In genomic region chr20:50774515-50774914, GRCh38 we compare ENCODE assay signal across 19 cellular contexts. TPM values are rescaled to one million over a fixed set of nuclear protein-coding genes. Genes with fewer than 3 reads are reported as not detected.
DNase-seq lines count a peak whose midpoint lies in the region; ATAC-seq, FAIRE-seq and TF ChIP-seq lines count a peak whose summit lies in the region.
"Had no signal": no experiment of that assay in that cellular context is flagged by ENCODE, and none has a peak within 500 bp of the region (broad histone marks: within the 10 kb centered on the region; RNA-seq: fewer than 3 reads in every experiment).

No MANE protein-coding gene starts in this region.

- H3K4me2 ChIP-seq in H9 (ENCODE audit: insufficient read depth, insufficient read length, low read length) (no peak overlapping the region), K562 (ENCODE audit: insufficient read depth, low read length) (no peak overlapping the region)

- H2AFZ ChIP-seq in H9 (ENCODE audit: low read length) (no peak overlapping the region), K562 (ENCODE audit: low read depth, low read length) (0 out of 2 replicates have a peak overlapping the region, but pooled peaks have one; percentile 31)

- CTCF ChIA-PET in K562 (lab: Yijun Ruan, JAX; ENCODE audit: low intra/inter-chr PET ratio): interaction anchor here (0.7 kb wide), 1 partner anchor 11 kb away, joined by 3 read pairs; no protein-coding TSS in a partner anchor

- H3K14ac ChIP-seq in H9 (ENCODE audit: insufficient read depth, low read length): no peak overlapping the region

- H3K27me3 ChIP-seq in H9 (ENCODE audit: insufficient read depth, low read length) (no peaks in the 10 kb centered on the region), K562 (ENCODE audit: control insufficient read depth in 2 of 2, insufficient read depth in 2 of 2, low read length in 2 of 2) (no peaks in the 10 kb centered on the region), sigmoid colon (no peaks in the 10 kb centered on the region)

- no peaks in the 10 kb centered on the region for H3K4me1 ChIP-seq in H9 (ENCODE audit: insufficient read depth, low read length)
- peaks cover 4 to 11% of the 10 kb centered on the region in 2 experiments; a peak in 2 of 5 replicates for H3K4me1 ChIP-seq in K562 (replicated peaks in 1 of 2; ENCODE audit: control insufficient read depth in 2 of 2, insufficient read depth in 2 of 2, low read length in 2 of 2)
- no peaks in the 10 kb centered on the region for H3K4me1 ChIP-seq in sigmoid colon

- H3K36me3 ChIP-seq in K562 (ENCODE audit: control insufficient read depth, insufficient read depth, low read length): no peaks in the 10 kb centered on the region
- no peaks in the 10 kb centered on the region for H3K36me3 ChIP-seq in sigmoid colon

- H4K20me1 ChIP-seq in H9 (ENCODE audit: control insufficient read depth, insufficient read depth, insufficient read length) (no peaks in the 10 kb centered on the region), K562 (replicated peaks; ENCODE audit: control insufficient read depth, insufficient read depth, low read length) (no peaks in the 10 kb centered on the region)

- FAIRE-seq in K562 (lab: Jason Lieb, UNC): peak; percentile 52
- FAIRE-seq: GM12878, GM18507, H1 had no signal

- no peak overlapping the region for H3K56ac ChIP-seq in H9 (ENCODE audit: insufficient read length, low read depth, low read length)

- H3K36me3 Mint-ChIP-seq in H9 (ENCODE audit: insufficient read depth in 1 of 3, low read depth in 3 of 3) (no peaks in the 10 kb centered on the region), HFFc6 (ENCODE audit: low read depth) (no peaks in the 10 kb centered on the region)

- intact Hi-C loops in K562 (cut with micrococcal nuclease): no loop called here
- intact Hi-C loops in sigmoid colon (cut with DNase I): no loop called here

- H3K4me1 Mint-ChIP-seq in H9 (peaks cover 5 to 10% of the 10 kb centered on the region in 2 experiments), HFFc6 (ENCODE audit: low read depth) (no peaks in the 10 kb centered on the region)
- H3K4me1 Mint-ChIP-seq: B cell, IgD-negative memory B cell had no signal

- no peak overlapping the region for H3K4me3 Mint-ChIP-seq in H9
- no peak overlapping the region for H3K4me3 Mint-ChIP-seq in HFFc6
- H3K4me3 Mint-ChIP-seq: B cell; CD4-positive, alpha-beta T cell; IgD-negative memory B cell had no signal

- H3K9me3 Mint-ChIP-seq in H9 (no peaks in the 10 kb centered on the region), HFFc6 (no peaks in the 10 kb centered on the region)
- H3K9me3 Mint-ChIP-seq: CD4-positive, alpha-beta T cell; IgD-negative memory B cell had no signal

- H2BK120ac ChIP-seq in H9 (ENCODE audit: low read depth, low read length, poor library complexity, severe bottlenecking): no peak overlapping the region

- H3K9ac ChIP-seq in H9 (ENCODE audit: extremely low read depth, insufficient read length, low read length): no peak overlapping the region
- no peak overlapping the region for H3K9ac ChIP-seq in K562 (ENCODE audit: insufficient read depth in 1 of 2, low read depth in 2 of 2, low read length in 2 of 2)

- H3K9me1 ChIP-seq in K562 (ENCODE audit: control insufficient read depth, insufficient read depth, low read length): no peaks in the 10 kb centered on the region

- no peak for ATAC-seq in K562
- no peak for ATAC-seq in GM19035 (IDR thresholded peaks at IDR 0.05; ENCODE audit: unreplicated experiment)
- ATAC-seq: GM12878 had no signal

- H4K8ac ChIP-seq in H9 (replicated peaks; ENCODE audit: insufficient read length, low read depth, low read length): no peak overlapping the region

- H3K9me3 ChIP-seq in H9 (ENCODE audit: control insufficient read depth, low read depth, low read length) (no peaks in the 10 kb centered on the region), K562 (replicated peaks; ENCODE audit: control insufficient read depth, insufficient read depth, low read depth, low read length) (no peaks in the 10 kb centered on the region), sigmoid colon (no peaks in the 10 kb centered on the region)

- WGBS in H9 (ENCODE audit: extremely low coverage, insufficient read length, low lambda C conversion rate): no CpG with 5 or more reads among the region's 3 CpGs
- 42% methylated on average over 3 of the region's 3 CpGs for WGBS in K562 (ENCODE audit: insufficient coverage, low coverage, missing lambda C conversion rate)
- 81 to 89% methylated on average over 3 of the region's 3 CpGs for WGBS in sigmoid colon, 2 donors

- BruUV-seq in K562 (replicated peaks; lab: Mats Ljungman, UMichigan): no TSS peak

- no peaks in the 10 kb centered on the region for H3K23me2 ChIP-seq in H9 (ENCODE audit: insufficient read length, low read depth, low read length, poor library complexity, severe bottlenecking)

- H3K27me3 Mint-ChIP-seq in H9 (ENCODE audit: low read depth): no peaks in the 10 kb centered on the region; the same call in 1 of the 2 replicates
- H3K27me3 Mint-ChIP-seq in HFFc6 (ENCODE audit: insufficient read depth): peaks cover 12% of the 10 kb centered on the region
- H3K27me3 Mint-ChIP-seq: IgD-negative memory B cell had no signal

- POLR2A ChIA-PET in K562 (lab: Yijun Ruan, JAX): interaction anchor here (1.1 kb wide), 2 partner anchors 14 to 17 kb away, joined by 3 read pairs; no protein-coding TSS in a partner anchor

- H3K23ac ChIP-seq in H9 (ENCODE audit: insufficient read length, low read depth, low read length): no peak overlapping the region

- H3K4me3 ChIP-seq in K562 (no peak overlapping the region), sigmoid colon (no peak overlapping the region)
- H3K4me3 ChIP-seq: GM12878 had no signal

- in situ Hi-C loops in K562 (cut with MboI): no loop called here

- H2BK5ac ChIP-seq in H9 (ENCODE audit: insufficient read length, low read length): no peak overlapping the region

- TF ChIP-seq RAD21 in K562 (CRISPR knock-in tag; conservative IDR thresholded peaks at IDR 0.05 in 1 of 2, IDR thresholded peaks at IDR 0.05 in 1 of 2): no peak

- no peak overlapping the region for H2AK5ac ChIP-seq in H9 (ENCODE audit: insufficient read length, low read length)

- H3K18ac ChIP-seq in H9 (ENCODE audit: insufficient read length, low read depth, low read length): no peak overlapping the region

- H3K4ac ChIP-seq in H9 (ENCODE audit: low read depth, low read length): no peak overlapping the region

- H3K27ac Mint-ChIP-seq in H9 (no peak overlapping the region), HFFc6 (no peak overlapping the region)
- H3K27ac Mint-ChIP-seq: B cell; CD4-positive, alpha-beta T cell; IgD-negative memory B cell had no signal

- TF ChIP-seq CTCF in H9 (conservative IDR thresholded peaks at IDR 0.05) (no peak), K562 (IDR thresholded peaks at IDR 0.05 in 2 of 3, conservative IDR thresholded peaks at IDR 0.05 in 1 of 3; ENCODE audit: insufficient read depth in 2 of 3, low read depth in 1 of 3, low read length in 3 of 3) (no peak), sigmoid colon (IDR thresholded peaks at IDR 0.05) (no peak), HFFc6 (IDR thresholded peaks at IDR 0.05) (no peak)

- no peak overlapping the region for H3T11ph ChIP-seq in H9 (ENCODE audit: low read length)

- no peaks in the 10 kb centered on the region for H3K79me1 ChIP-seq in H9 (ENCODE audit: insufficient read depth, low read depth, low read length, poor library complexity, severe bottlenecking)

- peak; percentile 4 for DNase-seq in H9
- no peak for DNase-seq in K562 (ENCODE audit: extremely low read depth in 1 of 4, low spot score in 3 of 4)
- peak; percentile 9 for DNase-seq in islet precursor cell
- peak; percentile 6 for DNase-seq in sigmoid colon
- no peak for DNase-seq in HFFc6
- DNase-seq in NCI-H748 (lab: John Stamatoyannopoulos, UW; ENCODE audit: unreplicated experiment): no peak
- no peak for DNase-seq in activated CD4-positive, alpha-beta T cell treated with anti-CD3 and anti-CD28 coated beads, Interleukin-2, amount 50 U/mL, for 4 hours
- DNase-seq: C1 segment of cervical spinal cord; Calu3; CD4-positive, alpha-beta T cell; DMS 273 treated with DMSO at 0.1 percent for 48 hours; DMS79; HCEC 1CT had no signal

- no peak for TF ChIP-seq EP300 in K562 (IDR thresholded peaks at IDR 0.05; ENCODE audit: low read length)
- TF ChIP-seq EP300 in sigmoid colon (IDR thresholded peaks at IDR 0.05): no peak

- no peak overlapping the region for H4K91ac ChIP-seq in H9 (ENCODE audit: insufficient read length, low read depth, low read length)

- no peak overlapping the region for H2BK12ac ChIP-seq in H9 (ENCODE audit: insufficient read length, low read depth, low read length)

- TF ChIP-seq POLR2A in K562 (conservative IDR thresholded peaks at IDR 0.05) (no peak), sigmoid colon (IDR thresholded peaks at IDR 0.05) (no peak)

- H3K27ac ChIP-seq in H9 (ENCODE audit: insufficient read length, low read depth, low read length) (no peak overlapping the region), K562 (ENCODE audit: extremely low read depth, low read depth, low read length) (no peak overlapping the region), sigmoid colon (no peak overlapping the region)

- no peaks in the 10 kb centered on the region for H3K79me2 ChIP-seq in H9 (ENCODE audit: insufficient read depth, low read length)
- no peaks in the 10 kb centered on the region for H3K79me2 ChIP-seq in K562 (ENCODE audit: control insufficient read depth, insufficient read depth, low read length)

- H2BK15ac ChIP-seq in H9 (ENCODE audit: low read depth, low read length): no peak overlapping the region

- H2BK20ac ChIP-seq in H9 (ENCODE audit: low read depth, low read length, poor library complexity, severe bottlenecking): no peak overlapping the region

- no peak overlapping the region for H4K5ac ChIP-seq in H9 (ENCODE audit: insufficient read length, low read depth, low read length)

RNA-seq across cellular contexts. Expression of gene BCAS4, which starts 20.3 kb away (rescaled TPM):
- total RNA-seq in H9 (2021): 16.9 and 21.4 TPM in 2 replicates
- 2.3 and 2.5 TPM in 2 replicates for total RNA-seq in K562 (2011; cell fraction: chromatin; rRNA removed; ENCODE audit: low replicate concordance)
- 0.26 and 1.0 TPM in 2 replicates for total RNA-seq in K562 (2011; cell fraction: nucleolus; rRNA removed)
- 1.8 and 2.7 TPM in 2 replicates for total RNA-seq in K562 (2011; cell fraction: nucleoplasm; rRNA removed)
- 2.3 and 2.9 TPM in 2 replicates for total RNA-seq in K562 (2014; rRNA removed)
- 0.47 and 0.64 TPM in 2 replicates for total RNA-seq in K562 (2014; rRNA removed; fragmentation: Illumina TruSeq; extraction: Trizol)
- total RNA-seq in K562 (2015; rRNA removed; fragmentation: Illumina TruSeq; extraction: Trizol): 0.34 and 0.36 TPM in 2 replicates
- 1.5 and 2.0 TPM in 2 replicates for total RNA-seq in K562 (2021)
- 0.65 and 1.1 TPM in 2 replicates for polyA plus RNA-seq in K562 (2011; rRNA removed)
- polyA plus RNA-seq in K562 (2011; cell fraction: cytosol; rRNA removed): 1.2 and 2.1 TPM in 2 replicates
- 0.27 and 0.70 TPM in 2 replicates for polyA plus RNA-seq in K562 (2011; cell fraction: nucleus; rRNA removed)
- polyA plus RNA-seq in K562 (2012): 0.87 and 1.4 TPM in 2 replicates
- polyA plus RNA-seq in K562 (2014; fragmentation: Illumina TruSeq; extraction: Trizol): 0.25 and 1.5 TPM in 2 replicates
- polyA plus RNA-seq in K562 (2014; fragmentation: Nextera tagmentation; extraction: Ambion mirVana): under 1 TPM; 0.15 to 0.20 TPM
- 0.40 and 2.1 TPM in 2 replicates for polyA plus RNA-seq in K562 (2014; rRNA removed)
- 0.06 and 0.63 TPM in 2 replicates for polyA minus RNA-seq in K562 (2011; rRNA and poly(A)+ RNA removed)
- polyA minus RNA-seq in K562 (2011; cell fraction: cytosol; rRNA and poly(A)+ RNA removed): not detected in 2 replicates
- 0.22 and 1.2 TPM in 2 replicates for polyA minus RNA-seq in K562 (2011; cell fraction: nucleus; rRNA and poly(A)+ RNA removed)
- 1 to 10 TPM; 2.1 to 5.3 (median 4.4) TPM for total RNA-seq in sigmoid colon
- polyA plus RNA-seq in sigmoid colon: 10 to 100 TPM in 1 of 3 donors, under 1 TPM in 2; 0.46 to 10.1 (median 0.60) TPM
- total RNA-seq in HFFc6 (2021; fragmentation: NEBNext Ultra II Directional; extraction: Animal tissue kit (Norgen Biotek cat#: 25700)): 10 to 100 TPM; 19.8 to 23.5 (median 21.7) TPM

RNA-seq across cellular contexts. Expression of gene PARD6B, which starts 43.1 kb away (rescaled TPM):
- 27.4 and 31.7 TPM in 2 replicates for total RNA-seq in H9 (2021)
- total RNA-seq in K562 (2011; cell fraction: chromatin; rRNA removed; ENCODE audit: low replicate concordance): 9.8 and 24.9 TPM in 2 replicates
- total RNA-seq in K562 (2011; cell fraction: nucleolus; rRNA removed): 5.3 and 6.2 TPM in 2 replicates
- total RNA-seq in K562 (2011; cell fraction: nucleoplasm; rRNA removed): 12.7 and 15.3 TPM in 2 replicates
- total RNA-seq in K562 (2014; rRNA removed): 5.5 and 5.9 TPM in 2 replicates
- total RNA-seq in K562 (2014; rRNA removed; fragmentation: Illumina TruSeq; extraction: Trizol): 10.4 and 12.7 TPM in 2 replicates
- total RNA-seq in K562 (2015; rRNA removed; fragmentation: Illumina TruSeq; extraction: Trizol): 9.0 and 9.8 TPM in 2 replicates
- total RNA-seq in K562 (2021): 12.0 and 12.3 TPM in 2 replicates
- 4.5 and 5.3 TPM in 2 replicates for polyA plus RNA-seq in K562 (2011; rRNA removed)
- polyA plus RNA-seq in K562 (2011; cell fraction: cytosol; rRNA removed): 1.5 and 2.7 TPM in 2 replicates
- 1.9 and 2.6 TPM in 2 replicates for polyA plus RNA-seq in K562 (2011; cell fraction: nucleus; rRNA removed)
- 0.96 and 1.2 TPM in 2 replicates for polyA plus RNA-seq in K562 (2012)
- 1.7 and 2.5 TPM in 2 replicates for polyA plus RNA-seq in K562 (2014; fragmentation: Illumina TruSeq; extraction: Trizol)
- polyA plus RNA-seq in K562 (2014; fragmentation: Nextera tagmentation; extraction: Ambion mirVana): 1 to 10 TPM; 2.7 to 7.4 TPM
- polyA plus RNA-seq in K562 (2014; rRNA removed): 2.5 and 2.6 TPM in 2 replicates
- polyA minus RNA-seq in K562 (2011; rRNA and poly(A)+ RNA removed): 10.1 and 10.3 TPM in 2 replicates
- 5.6 and 5.7 TPM in 2 replicates for polyA minus RNA-seq in K562 (2011; cell fraction: cytosol; rRNA and poly(A)+ RNA removed)
- 2.2 and 3.1 TPM in 2 replicates for polyA minus RNA-seq in K562 (2011; cell fraction: nucleus; rRNA and poly(A)+ RNA removed)
- 1 to 10 TPM in 2 of 4 donors, under 1 TPM in 2; 0.83 to 1.8 (median 1.2) TPM for total RNA-seq in sigmoid colon
- 1 to 10 TPM; 2.4 to 5.1 (median 3.0) TPM for polyA plus RNA-seq in sigmoid colon
- under 1 TPM; 0.24 to 0.68 (median 0.51) TPM for total RNA-seq in HFFc6 (2021; fragmentation: NEBNext Ultra II Directional; extraction: Animal tissue kit (Norgen Biotek cat#: 25700))

Comparison
In these comparisons a context has a peak if more than half of its experiments do, and no peak if none do; other contexts are left out.
1. DNase-seq: peak in H9 (single experiment), islet precursor cell (single experiment) and sigmoid colon (single experiment); none in K562 (0 of 4), HFFc6 (single experiment), NCI-H748 (single experiment) and activated CD4-positive, alpha-beta T cell treated with anti-CD3 and anti-CD28 coated beads, Interleukin-2, amount 50 U/mL, for 4 hours (0 of 2).